25 cellular contexts compared by ENCODE assay signal in the genomic region with DNA sequence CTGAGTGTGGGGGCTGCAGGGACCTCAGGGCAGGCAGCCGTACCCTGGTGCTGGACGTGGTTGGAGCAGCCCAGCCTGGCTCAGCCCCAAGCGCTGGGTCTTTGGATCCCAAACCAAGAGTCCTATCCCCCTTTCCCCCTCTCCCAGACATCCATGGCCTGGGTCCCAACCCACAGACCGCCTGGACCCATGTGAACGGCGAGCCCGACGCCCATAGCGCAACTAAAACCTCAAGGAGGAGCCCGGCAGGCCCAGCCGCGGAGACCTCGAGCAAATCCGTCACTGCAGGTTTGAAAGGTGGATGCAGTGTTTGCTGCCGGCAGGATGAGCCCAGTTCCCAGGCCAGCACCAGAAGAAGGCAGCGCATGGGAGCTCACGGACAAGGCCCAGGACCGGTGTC.
"Had no signal": no experiment of that assay in that cellular context is flagged by ENCODE, and none has a peak within 500 bp of the region (broad histone marks: within the 10 kb centered on the region; RNA-seq: fewer than 3 reads in every experiment).

No MANE protein-coding gene starts in this region.

- H3K27ac Mint-ChIP-seq: activated CD4-positive, alpha-beta memory T cell treated with anti-CD3 and anti-CD28 coated beads for 36 hours; activated CD4-positive, alpha-beta T cell treated with anti-CD3 and anti-CD28 coated beads for 36 hours; activated CD4-positive, alpha-beta T cell treated with anti-CD3 and anti-CD28 coated beads, Interleukin-2, amount 10 ng/mL, durations not matched to agents 24 days and 14 days; activated CD8-positive, alpha-beta T cell treated with anti-CD3 and anti-CD28 coated beads, Interleukin-2, amount 10 ng/mL, durations not matched to agents 7 days and 5 days; activated naive CD4-positive, alpha-beta T cell treated with anti-CD3 and anti-CD28 coated beads for 36 hours; activated naive CD4-positive, alpha-beta T cell treated with anti-CD3 and anti-CD28 coated beads, Interleukin-2, amount 50 U/mL, for 24 hours; activated naive CD8-positive, alpha-beta T cell treated with anti-CD3 and anti-CD28 coated beads for 36 hours; activated naive CD8-positive, alpha-beta T cell treated with anti-CD3 and anti-CD28 coated beads, Interleukin-2, amount 50 U/mL, for 24 hours; activated T-helper 17 cell treated with anti-CD3 and anti-CD28 coated beads, Interleukin-2, amount 50 U/mL, for 72 hours; dendritic cell treated with granulocyte-macrophage colony-stimulating factor and Interleukin-4, amounts not matched to agents 40 ng/mL and 50 ng/mL, for 4 days; WTC11 had no signal

- H3K4me3 ChIP-seq: adrenal gland, body of pancreas, coronary artery had no signal

- H3K27me3 ChIP-seq: adrenal gland, body of pancreas had no signal

- H3K4me1 Mint-ChIP-seq: activated CD4-positive, alpha-beta T cell treated with anti-CD3 and anti-CD28 coated beads for 36 hours; activated CD4-positive, alpha-beta T cell treated with anti-CD3 and anti-CD28 coated beads, Interleukin-2, amount 10 ng/mL, durations not matched to agents 24 days and 14 days; activated naive CD4-positive, alpha-beta T cell treated with anti-CD3 and anti-CD28 coated beads, Interleukin-2, amount 50 U/mL, for 24 hours; activated naive CD8-positive, alpha-beta T cell treated with anti-CD3 and anti-CD28 coated beads for 36 hours; activated naive CD8-positive, alpha-beta T cell treated with anti-CD3 and anti-CD28 coated beads, Interleukin-2, amount 50 U/mL, for 24 hours; activated T-helper 17 cell treated with anti-CD3 and anti-CD28 coated beads, Interleukin-2, amount 50 U/mL, for 72 hours had no signal

- H3K27me3 Mint-ChIP-seq: activated CD4-positive, alpha-beta memory T cell treated with anti-CD3 and anti-CD28 coated beads for 36 hours; activated CD4-positive, alpha-beta T cell treated with anti-CD3 and anti-CD28 coated beads for 36 hours; activated CD4-positive, alpha-beta T cell treated with anti-CD3 and anti-CD28 coated beads, Interleukin-2, amount 10 ng/mL, durations not matched to agents 24 days and 14 days; activated naive CD4-positive, alpha-beta T cell treated with anti-CD3 and anti-CD28 coated beads, Interleukin-2, amount 50 U/mL, for 24 hours; activated naive CD8-positive, alpha-beta T cell treated with anti-CD3 and anti-CD28 coated beads for 36 hours; activated naive CD8-positive, alpha-beta T cell treated with anti-CD3 and anti-CD28 coated beads, Interleukin-2, amount 50 U/mL, for 24 hours; activated T-helper 17 cell treated with anti-CD3 and anti-CD28 coated beads, Interleukin-2, amount 50 U/mL, for 72 hours; dendritic cell treated with granulocyte-macrophage colony-stimulating factor and Interleukin-4, amounts not matched to agents 40 ng/mL and 50 ng/mL, for 4 days had no signal

- H3K4me1 ChIP-seq: adrenal gland, body of pancreas had no signal

- H3K4me3 Mint-ChIP-seq: activated CD4-positive, alpha-beta memory T cell treated with anti-CD3 and anti-CD28 coated beads for 36 hours; activated CD4-positive, alpha-beta T cell treated with anti-CD3 and anti-CD28 coated beads for 36 hours; activated CD4-positive, alpha-beta T cell treated with anti-CD3 and anti-CD28 coated beads, Interleukin-2, amount 10 ng/mL, durations not matched to agents 24 days and 14 days; activated CD8-positive, alpha-beta T cell treated with anti-CD3 and anti-CD28 coated beads, Interleukin-2, amount 10 ng/mL, durations not matched to agents 7 days and 5 days; activated naive CD4-positive, alpha-beta T cell treated with anti-CD3 and anti-CD28 coated beads for 36 hours; activated naive CD4-positive, alpha-beta T cell treated with anti-CD3 and anti-CD28 coated beads, Interleukin-2, amount 50 U/mL, for 24 hours; activated naive CD8-positive, alpha-beta T cell treated with anti-CD3 and anti-CD28 coated beads for 36 hours; activated naive CD8-positive, alpha-beta T cell treated with anti-CD3 and anti-CD28 coated beads, Interleukin-2, amount 50 U/mL, for 24 hours; activated T-cell treated with anti-CD3 and anti-CD28 coated beads, Interleukin-2, amount 50 U/mL, for 4 hours; activated T-helper 17 cell treated with anti-CD3 and anti-CD28 coated beads, Interleukin-2, amount 50 U/mL, for 72 hours; dendritic cell treated with granulocyte-macrophage colony-stimulating factor and Interleukin-4, amounts not matched to agents 40 ng/mL and 50 ng/mL, for 4 days; WTC11 had no signal

- FAIRE-seq: frontal cortex had no signal

- H3K27ac ChIP-seq: adrenal gland, body of pancreas, coronary artery, VCaP had no signal

- H3K36me3 ChIP-seq: adrenal gland had no signal

- DNase-seq: activated CD4-positive, alpha-beta memory T cell treated with anti-CD3 and anti-CD28 coated beads for 36 hours; activated CD4-positive, alpha-beta T cell treated with anti-CD3 and anti-CD28 coated beads for 36 hours; activated CD4-positive, alpha-beta T cell treated with anti-CD3 and anti-CD28 coated beads, Interleukin-2, amount 10 ng/mL, durations not matched to agents 24 days and 14 days; activated CD8-positive, alpha-beta T cell treated with anti-CD3 and anti-CD28 coated beads, Interleukin-2, amount 10 ng/mL, durations not matched to agents 7 days and 5 days; activated effector memory CD4-positive, alpha-beta T cell treated with Interleukin-2 at 50 U/mL for 16 hours; activated naive CD4-positive, alpha-beta T cell treated with anti-CD3 and anti-CD28 coated beads for 36 hours; activated naive CD8-positive, alpha-beta T cell treated with anti-CD3 and anti-CD28 coated beads for 36 hours; activated naive CD8-positive, alpha-beta T cell treated with anti-CD3 and anti-CD28 coated beads, Interleukin-2, amount 50 U/mL, for 24 hours; activated T-cell treated with anti-CD3 and anti-CD28 coated beads, Interleukin-2, amount 50 U/mL, for 4 hours; amygdala; aorta; body of pancreas; central memory CD4-positive, alpha-beta T cell; effector CD8-positive, alpha-beta T cell; foreskin fibroblast; T-helper 2 cell had no signal

- ATAC-seq: activated CD4-positive, alpha-beta T cell treated with anti-CD3 and anti-CD28 coated beads for 36 hours; activated CD8-positive, alpha-beta T cell treated with anti-CD3 and anti-CD28 coated beads, Interleukin-2, amount 10 ng/mL, durations not matched to agents 7 days and 5 days; activated naive CD8-positive, alpha-beta T cell treated with anti-CD3 and anti-CD28 coated beads, Interleukin-2, amount 50 U/mL, for 24 hours; activated T-cell treated with anti-CD3 and anti-CD28 coated beads, Interleukin-2, amount 50 U/mL, for 4 hours; activated T-helper 17 cell treated with anti-CD3 and anti-CD28 coated beads, Interleukin-2, amount 50 U/mL, for 72 hours; body of pancreas; esophagus mucosa; WTC11 had no signal

- H3K9me3 ChIP-seq: adrenal gland, body of pancreas had no signal

- H3K9me3 Mint-ChIP-seq: activated CD4-positive, alpha-beta memory T cell treated with anti-CD3 and anti-CD28 coated beads for 36 hours; activated CD4-positive, alpha-beta T cell treated with anti-CD3 and anti-CD28 coated beads, Interleukin-2, amount 10 ng/mL, durations not matched to agents 24 days and 14 days; activated naive CD4-positive, alpha-beta T cell treated with anti-CD3 and anti-CD28 coated beads for 36 hours; activated naive CD4-positive, alpha-beta T cell treated with anti-CD3 and anti-CD28 coated beads, Interleukin-2, amount 50 U/mL, for 24 hours; activated naive CD8-positive, alpha-beta T cell treated with anti-CD3 and anti-CD28 coated beads for 36 hours; activated naive CD8-positive, alpha-beta T cell treated with anti-CD3 and anti-CD28 coated beads, Interleukin-2, amount 50 U/mL, for 24 hours; activated T-cell treated with anti-CD3 and anti-CD28 coated beads, Interleukin-2, amount 50 U/mL, for 4 hours; activated T-helper 17 cell treated with anti-CD3 and anti-CD28 coated beads, Interleukin-2, amount 50 U/mL, for 72 hours; dendritic cell treated with granulocyte-macrophage colony-stimulating factor and Interleukin-4, amounts not matched to agents 40 ng/mL and 50 ng/mL, for 4 days had no signal

- H3K36me3 Mint-ChIP-seq: activated CD4-positive, alpha-beta memory T cell treated with anti-CD3 and anti-CD28 coated beads for 36 hours; activated naive CD4-positive, alpha-beta T cell treated with anti-CD3 and anti-CD28 coated beads, Interleukin-2, amount 50 U/mL, for 24 hours; WTC11 had no signal
